8 cellular contexts compared by ENCODE assay signal in the genomic region with DNA sequence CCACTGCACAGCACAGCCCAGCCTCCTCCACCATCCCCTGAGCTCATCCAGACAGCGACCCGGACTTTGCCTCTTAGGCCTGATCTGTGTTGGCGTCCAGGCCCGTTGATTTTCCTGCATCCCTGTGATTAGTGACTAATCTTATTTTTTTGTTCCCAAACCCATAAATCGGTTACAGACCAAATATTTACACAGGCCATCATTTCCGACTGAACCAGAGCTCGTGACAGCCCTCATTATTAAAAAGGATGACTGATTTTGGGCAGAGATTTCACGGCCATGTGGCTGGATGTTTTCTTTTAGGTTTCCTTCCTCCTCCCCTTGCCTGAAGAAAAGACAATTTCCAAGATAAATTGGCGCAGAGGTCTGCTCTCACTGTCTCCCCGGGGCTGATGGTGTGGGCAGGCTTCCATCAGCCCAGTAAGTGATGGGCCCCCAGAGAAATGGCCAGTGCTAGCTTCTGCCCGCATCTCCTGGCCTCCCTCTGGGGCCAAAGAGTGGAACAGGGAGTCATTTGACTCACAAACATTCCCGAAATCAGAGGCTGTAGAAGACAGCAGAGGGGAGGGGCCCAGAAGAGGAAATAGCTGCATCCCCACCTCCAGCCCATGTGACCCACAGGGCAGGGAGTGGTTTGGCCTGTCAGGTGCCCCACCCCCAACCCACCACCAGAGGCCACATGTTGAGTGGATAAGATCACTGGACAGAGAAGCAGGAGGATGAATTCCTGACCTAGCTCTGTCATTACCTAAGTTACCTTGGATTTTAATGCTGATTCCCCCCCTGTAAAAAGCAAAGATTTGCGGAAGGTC.
DNase-seq lines count a peak whose midpoint lies in the region; ATAC-seq, FAIRE-seq and TF ChIP-seq lines count a peak whose summit lies in the region.

No MANE protein-coding gene starts in this region.

- H3K4me2 ChIP-seq in A549 = peak overlapping the region; percentile 95
- H3K4me2 ChIP-seq in HepG2 (ENCODE audit: low read depth, low read length) = no peak overlapping the region

- H3K79me2 ChIP-seq in HepG2 (ENCODE audit: insufficient read depth, low read length) = no peaks in the 10 kb centered on the region

- no peak overlapping the region for H3K4me3 Mint-ChIP-seq in activated T-helper 2 cell treated with anti-CD3 and anti-CD28 coated beads, Interferon-gamma antibody, Interleukin-2, Interleukin-4, amounts not matched to agents 10 μg/mL and 5 μg/mL and 100 μg/mL, durations not matched to agents 14 hours and 24 hours and 36 hours (ENCODE audit: low read depth)

- H3K4me3 ChIP-seq in A549 (no peak overlapping the region), HUES64 (ENCODE audit: low read length) (no peak overlapping the region), HepG2 (replicated peaks in 1 of 3; ENCODE audit: insufficient read depth in 1 of 3, low read depth in 2 of 3, low read length in 3 of 3) (no peak overlapping the region)

- H3K27ac Mint-ChIP-seq in activated T-helper 2 cell treated with anti-CD3 and anti-CD28 coated beads, Interferon-gamma antibody, Interleukin-2, Interleukin-4, amounts not matched to agents 10 μg/mL and 5 μg/mL and 100 μg/mL, durations not matched to agents 14 hours and 24 hours and 36 hours = no peak overlapping the region

- no peaks in the 10 kb centered on the region for H3K9me3 Mint-ChIP-seq in activated T-helper 2 cell treated with anti-CD3 and anti-CD28 coated beads, Interferon-gamma antibody, Interleukin-2, Interleukin-4, amounts not matched to agents 10 μg/mL and 5 μg/mL and 100 μg/mL, durations not matched to agents 14 hours and 24 hours and 36 hours

- intact Hi-C loops in HepG2 (cut with micrococcal nuclease; ENCODE audit: unreplicated experiment) = loop anchor here (10.0 kb wide), 1 partner anchor 149 kb away; no protein-coding TSS in a partner anchor
- intact Hi-C loops in activated T-helper 2 cell treated with anti-CD3 and anti-CD28 coated beads, Interferon-gamma antibody, Interleukin-2, Interleukin-4, amounts not matched to agents 10 μg/mL and 5 μg/mL and 100 μg/mL, durations not matched to agents 14 hours and 24 hours and 36 hours (cut with micrococcal nuclease) = no loop called here

- 7% methylated on average over 13 of the region's 13 CpGs for WGBS in A549 (ENCODE audit: missing lambda C conversion rate)
- WGBS in HUES64 = 84% methylated on average over 13 of the region's 13 CpGs
- 18% methylated on average over 11 of the region's 13 CpGs for WGBS in HepG2 (ENCODE audit: low lambda C conversion rate)

- no peaks in the 10 kb centered on the region for H4K20me1 ChIP-seq in HepG2 (ENCODE audit: insufficient read depth, low read length)

- peak; percentile 72 to 85; a peak in 4 of 5 replicates for TF ChIP-seq EP300 in A549 (IDR thresholded peaks at IDR 0.05)
- no peak for TF ChIP-seq EP300 in HepG2 (IDR thresholded peaks at IDR 0.05; ENCODE audit: low read depth in 2 of 2, low read length in 2 of 2)
- TF ChIP-seq EP300 in HepG2 (CRISPR knock-in tag; IDR thresholded peaks at IDR 0.05; ENCODE audit: borderline replicate concordance) = no peak

- peak; percentile 95 to 96 for DNase-seq in A549 (ENCODE audit: low read depth in 1 of 2, low spot score in 1 of 2)
- peak; percentile 42 for DNase-seq in HepG2 (ENCODE audit: low spot score)
- no peak for DNase-seq in activated T-helper 2 cell treated with anti-CD3 and anti-CD28 coated beads, Interferon-gamma antibody, Interleukin-2, Interleukin-4, amounts not matched to agents 10 μg/mL and 5 μg/mL and 100 μg/mL, durations not matched to agents 14 hours and 24 hours and 36 hours (ENCODE audit: low spot score)
- DNase-seq in frontal cortex (ENCODE audit: low spot score in 2 of 2) = no peak

- H3K36me3 ChIP-seq in HUES64 (ENCODE audit: insufficient read depth, low read length) = no peaks in the 10 kb centered on the region
- H3K36me3 ChIP-seq in HepG2 (replicated peaks in 1 of 2; ENCODE audit: control insufficient read depth in 1 of 2, insufficient read depth in 2 of 2, low read length in 2 of 2) = no peaks in the 10 kb centered on the region

- no peaks in the 10 kb centered on the region for H3K9me3 ChIP-seq in A549
- no peaks in the 10 kb centered on the region for H3K9me3 ChIP-seq in HUES64 (ENCODE audit: insufficient read depth, low read depth, low read length)
- no peaks in the 10 kb centered on the region for H3K9me3 ChIP-seq in HepG2 (ENCODE audit: low read length)

- no TSS peak for BruUV-seq in HepG2 (replicated peaks; lab: Mats Ljungman, UMichigan)

- H3K9ac ChIP-seq in HUES64 (ENCODE audit: low read depth, low read length) (no peak overlapping the region), HepG2 (ENCODE audit: insufficient read depth, low read depth, low read length) (no peak overlapping the region)

- POLR2A ChIA-PET in A549 (lab: Yijun Ruan, JAX) = interaction anchor here (0.5 to 1.2 kb wide), 5 partner anchors 22 to 309 kb away, joined by 3 to 4 read pairs (median 3); no protein-coding TSS in a partner anchor
- POLR2A ChIA-PET in HepG2 (lab: Yijun Ruan, JAX) = no interaction called here

- no peaks in the 10 kb centered on the region for H3K27me3 Mint-ChIP-seq in activated T-helper 2 cell treated with anti-CD3 and anti-CD28 coated beads, Interferon-gamma antibody, Interleukin-2, Interleukin-4, amounts not matched to agents 10 μg/mL and 5 μg/mL and 100 μg/mL, durations not matched to agents 14 hours and 24 hours and 36 hours (ENCODE audit: low read depth)

- TF ChIP-seq POLR2A in A549 (IDR thresholded peaks at IDR 0.05; ENCODE audit: low read length) (peak; percentile 16; the same call in 1 of the 2 replicates), HepG2 (IDR thresholded peaks at IDR 0.05; ENCODE audit: insufficient read depth in 1 of 2, low read depth in 2 of 2, low read length in 2 of 2) (no peak)

- H3K27ac ChIP-seq in A549 (peak overlapping the region; percentile 94 to 96), HUES64 (ENCODE audit: low read depth, low read length) (peak overlapping the region; percentile 29; the same call in 1 of the 2 replicates), VCaP (peak overlapping the region; percentile 100), HepG2 (ENCODE audit: extremely low read length, insufficient read depth, low read length) (no peak overlapping the region)

- H3K4me1 Mint-ChIP-seq in activated T-helper 2 cell treated with anti-CD3 and anti-CD28 coated beads, Interferon-gamma antibody, Interleukin-2, Interleukin-4, amounts not matched to agents 10 μg/mL and 5 μg/mL and 100 μg/mL, durations not matched to agents 14 hours and 24 hours and 36 hours (ENCODE audit: low read depth) = no peaks in the 10 kb centered on the region

- TF ChIP-seq RAD21 in A549 (conservative IDR thresholded peaks at IDR 0.05 in 1 of 2, IDR thresholded peaks at IDR 0.05 in 1 of 2) = peak; percentile 12 to 29; a peak in 3 of 5 replicates
- no peak for TF ChIP-seq RAD21 in HepG2 (CRISPR knock-in tag; IDR thresholded peaks at IDR 0.05)

- peak; percentile 61 for FAIRE-seq in A549 (lab: Jason Lieb, UNC)
- FAIRE-seq in HepG2 (lab: Jason Lieb, UNC) = no peak
- no peak for FAIRE-seq in frontal cortex (lab: Jason Lieb, UNC)

- CTCF ChIA-PET in A549 (lab: Yijun Ruan, JAX) = interaction anchor here (0.9 to 6.7 kb wide), 9 partner anchors 14 to 472 kb away, joined by 3 to 28 read pairs (median 4); no protein-coding TSS in a partner anchor
- CTCF ChIA-PET in HepG2 (lab: Yijun Ruan, JAX; ENCODE audit: low intra/inter-chr PET ratio, low total read pairs) = no interaction called here

- H3K27me3 ChIP-seq in HUES64 (ENCODE audit: insufficient read depth, low read length) (no peaks in the 10 kb centered on the region), HepG2 (ENCODE audit: control insufficient read depth in 1 of 2, insufficient read depth in 2 of 2, low read length in 2 of 2) (peaks cover 2 to 12% of the 10 kb centered on the region in 2 experiments; a peak in 2 of 5 replicates)

- H2AFZ ChIP-seq in HepG2 (ENCODE audit: low read length) = no peak overlapping the region

- H3K4me1 ChIP-seq in A549 (peaks cover 69% of the 10 kb centered on the region), HUES64 (ENCODE audit: insufficient read depth, low read length) (peaks cover 18% of the 10 kb centered on the region), HepG2 (ENCODE audit: insufficient read depth, low read length) (peaks cover 12% of the 10 kb centered on the region)

- no peaks in the 10 kb centered on the region for H3K36me3 Mint-ChIP-seq in activated T-helper 2 cell treated with anti-CD3 and anti-CD28 coated beads, Interferon-gamma antibody, Interleukin-2, Interleukin-4, amounts not matched to agents 10 μg/mL and 5 μg/mL and 100 μg/mL, durations not matched to agents 14 hours and 24 hours and 36 hours (ENCODE audit: low read depth)

- TF ChIP-seq CTCF in A549 (IDR thresholded peaks at IDR 0.05) (no peak), VCaP (conservative IDR thresholded peaks at IDR 0.05) (0 out of 2 replicates have a peak, but pooled peaks have one; percentile 14), HepG2 (CRISPR knock-in tag; IDR thresholded peaks at IDR 0.05) (no peak)

- in situ Hi-C loops in HepG2 (cut with HindIII; ENCODE audit: extremely low pct_ligation_motif_present, low pct_unique_long_range_greater_than_20kb) = no loop called here

- ATAC-seq in A549 (peak; percentile 88 to 91), HepG2 (peak; percentile 75), GM18907 (IDR thresholded peaks at IDR 0.05; ENCODE audit: unreplicated experiment) (no peak), HG02588 (IDR thresholded peaks at IDR 0.05; ENCODE audit: unreplicated experiment) (no peak)

TF ChIP-seq in A549, 52 proteins besides CTCF, POLR2A, EP300 and RAD21 (continues in another document):
- TF ChIP-seq HEYL (CRISPR knock-in tag; IDR thresholded peaks at IDR 0.05) = no peak
- 0 out of 3 replicates have a peak, but pooled peaks have one; percentile 6 for TF ChIP-seq SMC3 (IDR thresholded peaks at IDR 0.05)
- peak; percentile 56; the same call in 1 of the 2 replicates for TF ChIP-seq FOSL2 (IDR thresholded peaks at IDR 0.05)
- peak; percentile 67 for TF ChIP-seq FOSL2 (CRISPR knock-in tag; IDR thresholded peaks at IDR 0.05)
- TF ChIP-seq JUN (IDR thresholded peaks at IDR 0.05) = peak in 1 of 2 experiments; percentile 59; a peak in 2 of 5 replicates
- TF ChIP-seq CEBPB (IDR thresholded peaks at IDR 0.05) = 0 out of 4 replicates have a peak, but pooled peaks of 1 of the 2 experiments have one; percentile 4
- TF ChIP-seq MAZ (IDR thresholded peaks at IDR 0.05; ENCODE audit: borderline replicate concordance, low read depth, low read length) = no peak

TF ChIP-seq in HepG2, 621 proteins besides CTCF, POLR2A, EP300 and RAD21 (continues in another document):
- no peak for TF ChIP-seq MAFF (IDR thresholded peaks at IDR 0.05; ENCODE audit: low read depth, low read length)

Comparison
In these comparisons a context has a peak if more than half of its experiments do, and no peak if none do; other contexts are left out.
1. ATAC-seq: peak in A549 (2 of 2) and HepG2 (single experiment); none in GM18907 (single experiment) and HG02588 (single experiment).
2. DNase-seq: peak in A549 (2 of 2) and HepG2 (single experiment); none in activated T-helper 2 cell treated with anti-CD3 and anti-CD28 coated beads, Interferon-gamma antibody, Interleukin-2, Interleukin-4, amounts not matched to agents 10 μg/mL and 5 μg/mL and 100 μg/mL, durations not matched to agents 14 hours and 24 hours and 36 hours (single experiment) and frontal cortex (0 of 2).